In the genomic region with DNA sequence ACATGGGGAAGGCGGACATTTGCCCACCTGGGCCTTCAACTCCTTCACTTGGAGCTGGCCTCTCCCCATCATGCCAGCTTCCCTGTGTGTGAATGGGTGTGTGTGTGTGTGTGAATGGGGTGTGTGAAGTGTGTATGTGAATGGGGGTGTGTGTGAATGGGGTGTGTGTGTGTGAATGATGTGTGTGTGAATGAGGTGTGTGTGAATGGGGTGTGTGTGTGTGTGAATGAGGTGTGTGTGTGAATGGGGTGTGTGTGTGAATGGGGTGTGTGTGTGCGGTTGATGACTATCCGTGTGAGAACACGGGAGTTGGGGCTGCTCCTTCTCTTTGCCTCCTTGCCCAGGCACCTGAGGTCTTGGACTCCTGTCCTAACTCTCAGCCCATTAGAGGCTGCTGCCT, we compare ENCODE assay signal across 17 cellular contexts. TPM values are rescaled to one million over a fixed set of nuclear protein-coding genes. Genes with fewer than 3 reads are reported as not detected.
DNase-seq lines count a peak whose midpoint lies in the region; ATAC-seq, FAIRE-seq and TF ChIP-seq lines count a peak whose summit lies in the region.
"Had no signal": no experiment of that assay in that cellular context is flagged by ENCODE, and none has a peak within 500 bp of the region (broad histone marks: within the 10 kb centered on the region; RNA-seq: fewer than 3 reads in every experiment).

No MANE protein-coding gene starts in this region.

- peak overlapping the region; percentile 99 for H3K27ac ChIP-seq in RWPE1

- H3K9me3 Mint-ChIP-seq in stimulated activated memory B cell treated with anti-CD40 and anti-IgM and Interleukin-4, amounts not matched to agents 10 μg/mL and 1 μg/mL and 100 μg/mL, for 72 hours = no peaks in the 10 kb centered on the region
- H3K9me3 Mint-ChIP-seq: CD8-positive, alpha-beta T cell had no signal

- POLR2A ChIA-PET in RWPE1 (lab: Yijun Ruan, JAX; ENCODE audit: low non-redundant PET) = no interaction called here

- ATAC-seq in stimulated activated memory B cell treated with anti-CD40 and anti-IgM and Interleukin-4, amounts not matched to agents 10 μg/mL and 1 μg/mL and 100 μg/mL, for 72 hours = no peak
- no peak for ATAC-seq in GM18870 (IDR thresholded peaks at IDR 0.05; ENCODE audit: unreplicated experiment)
- no peak for ATAC-seq in HG02588 (IDR thresholded peaks at IDR 0.05; ENCODE audit: unreplicated experiment)
- ATAC-seq: CD8-positive, alpha-beta T cell had no signal

- H3K4me1 Mint-ChIP-seq in stimulated activated memory B cell treated with anti-CD40 and anti-IgM and Interleukin-4, amounts not matched to agents 10 μg/mL and 1 μg/mL and 100 μg/mL, for 72 hours = peaks cover 53% of the 10 kb centered on the region

- H3K4me3 Mint-ChIP-seq in stimulated activated memory B cell treated with anti-CD40 and anti-IgM and Interleukin-4, amounts not matched to agents 10 μg/mL and 1 μg/mL and 100 μg/mL, for 72 hours = no peak overlapping the region
- H3K4me3 Mint-ChIP-seq: B cell; CD8-positive, alpha-beta T cell had no signal

- TF ChIP-seq CTCF in RWPE1 (conservative IDR thresholded peaks at IDR 0.05; ENCODE audit: low read depth) = no peak

- peaks cover 77% of the 10 kb centered on the region for H3K36me3 Mint-ChIP-seq in stimulated activated memory B cell treated with anti-CD40 and anti-IgM and Interleukin-4, amounts not matched to agents 10 μg/mL and 1 μg/mL and 100 μg/mL, for 72 hours
- H3K36me3 Mint-ChIP-seq: CD8-positive, alpha-beta T cell had no signal

- peak overlapping the region; percentile 63 for H3K27ac Mint-ChIP-seq in stimulated activated memory B cell treated with anti-CD40 and anti-IgM and Interleukin-4, amounts not matched to agents 10 μg/mL and 1 μg/mL and 100 μg/mL, for 72 hours
- H3K27ac Mint-ChIP-seq: B cell; CD8-positive, alpha-beta T cell had no signal

- FAIRE-seq in GM12891 (lab: Jason Lieb, UNC) = peak; percentile 33
- FAIRE-seq: A204.1, D721Med had no signal

- H3K27me3 Mint-ChIP-seq in stimulated activated memory B cell treated with anti-CD40 and anti-IgM and Interleukin-4, amounts not matched to agents 10 μg/mL and 1 μg/mL and 100 μg/mL, for 72 hours = no peaks in the 10 kb centered on the region
- H3K27me3 Mint-ChIP-seq: B cell had no signal

- TF ChIP-seq POLR2A in GM12891 (IDR thresholded peaks at IDR 0.05; ENCODE audit: low read depth, low read length) = peak; percentile 52
- TF ChIP-seq POLR2A in erythroblast (IDR thresholded peaks at IDR 0.05; ENCODE audit: low read length) = no peak

- no peak for DNase-seq in GM12891 (ENCODE audit: insufficient read length, low spot score)
- no peak for DNase-seq in RWPE1 (ENCODE audit: low spot score)
- peak; percentile 14 for DNase-seq in islet precursor cell
- no peak for DNase-seq in erythroblast (lab: John Stamatoyannopoulos, UW)
- DNase-seq: C1 segment of cervical spinal cord; CD8-positive, alpha-beta T cell; COR-L47; DMS153; DND-41; GDM1; HCEC 1CT had no signal

- CTCF ChIA-PET in RWPE1 (lab: Yijun Ruan, JAX) = interaction anchor here (1.2 kb wide), 1 partner anchor 45 kb away, joined by 3 read pairs; no protein-coding TSS in a partner anchor

TF ChIP-seq in GM12891, 5 proteins besides CTCF, POLR2A, EP300 and RAD21:
- no peak for TF ChIP-seq PAX5 (IDR thresholded peaks at IDR 0.05; ENCODE audit: insufficient read depth, low read length, severe bottlenecking)
- 0 out of 2 replicates have a peak, but pooled peaks have one; percentile 50 for TF ChIP-seq POLR2AphosphoS5 (IDR thresholded peaks at IDR 0.05; ENCODE audit: low read depth, low read length)

RNA-seq across cellular contexts. Expression of a gene that starts 9.6 kb away (rescaled TPM):
- 10.4 TPM for polyA plus RNA-seq in GM12891 (2012; ENCODE audit: low read depth, missing spikeins)
